ENCODE assay signal across 23 cellular contexts in genomic region chr16:85731179-85731578, GRCh38. TPM values are rescaled to one million over a fixed set of nuclear protein-coding genes. Genes with fewer than 3 reads are reported as not detected.
"Had no signal": no experiment of that assay in that cellular context is flagged by ENCODE, and none has a peak within 500 bp of the region (broad histone marks: within the 10 kb centered on the region; RNA-seq: fewer than 3 reads in every experiment).

No MANE protein-coding gene starts in this region.

- H3K36me3 ChIP-seq: ascending aorta, gastrocnemius medialis, tibial nerve, uterus, WERI-Rb-1 had no signal

- H3K9me3 Mint-ChIP-seq: activated T-cell treated with anti-CD3 and anti-CD28 coated beads, Interleukin-2, amount 50 U/mL, for 72 hours; mesothelial cell of epicardium; nephron; stimulated activated naive CD8-positive, alpha-beta T cell treated with anti-CD3 and anti-CD28 coated beads, Interleukin-15, Interleukin-2, amounts not matched to agents 100 ng/mL and 50 ng/mL, for 24 hours had no signal

- H3K4me3 Mint-ChIP-seq: activated T-cell treated with anti-CD3 and anti-CD28 coated beads, Interleukin-2, amount 50 U/mL, for 72 hours; mesothelial cell of epicardium; nephron; stimulated activated naive CD8-positive, alpha-beta T cell treated with anti-CD3 and anti-CD28 coated beads, Interleukin-15, Interleukin-2, amounts not matched to agents 100 ng/mL and 50 ng/mL, for 24 hours had no signal

- H3K27ac Mint-ChIP-seq: activated T-cell treated with anti-CD3 and anti-CD28 coated beads, Interleukin-2, amount 50 U/mL, for 72 hours; mesothelial cell of epicardium; stimulated activated naive CD8-positive, alpha-beta T cell treated with anti-CD3 and anti-CD28 coated beads, Interleukin-15, Interleukin-2, amounts not matched to agents 100 ng/mL and 50 ng/mL, for 24 hours had no signal

- H3K27me3 ChIP-seq: ascending aorta, tibial nerve, uterus had no signal

- H3K27ac ChIP-seq: ascending aorta, gastrocnemius medialis, tibial nerve, uterus, WERI-Rb-1 had no signal

- H3K9me3 ChIP-seq: ascending aorta, gastrocnemius medialis, tibial nerve, uterus had no signal

- H3K4me3 ChIP-seq: ascending aorta, gastrocnemius medialis, tibial nerve, uterus had no signal

- DNase-seq: activated CD4-positive, alpha-beta T cell treated with anti-CD3 and anti-CD28 coated beads for 1 hour; activated CD4-positive, alpha-beta T cell treated with anti-CD3 and anti-CD28 coated beads, Interleukin-2, amount 50 U/mL, for 4 hours; activated effector memory CD4-positive, alpha-beta T cell treated with anti-CD3 and anti-CD28 coated beads, Interleukin-2, amount 50 U/mL, for 16 hours; activated naive CD4-positive, alpha-beta T cell treated with anti-CD3 and anti-CD28 coated beads, Interleukin-2, amount 50 U/mL, for 16 hours; activated T-cell treated with anti-CD3 and anti-CD28 coated beads, Interleukin-2, amount 50 U/mL, for 72 hours; cerebellar nuclear complex; cortex of kidney; effector CD4-positive, alpha-beta T cell; gastrocnemius medialis; head of caudate nucleus; kidney; occipital lobe; retina; stimulated activated CD4-positive, alpha-beta T cell treated with anti-CD3 and anti-CD28 coated beads, Interleukin-12 subunit alpha, Interleukin-12 subunit beta, amount 100 ng/mL, for 4 hours; stimulated activated CD4-positive, alpha-beta T cell treated with anti-CD3 and anti-CD28 coated beads, Interleukin-1b, Interleukin-23, amount 100 ng/mL, for 48 hours; uterus; WERI-Rb-1 had no signal

- ATAC-seq: activated T-cell treated with anti-CD3 and anti-CD28 coated beads, Interleukin-2, amount 50 U/mL, for 72 hours; gastrocnemius medialis; left lobe of liver had no signal

- H3K27me3 Mint-ChIP-seq: stimulated activated naive CD8-positive, alpha-beta T cell treated with anti-CD3 and anti-CD28 coated beads, Interleukin-15, Interleukin-2, amounts not matched to agents 100 ng/mL and 50 ng/mL, for 24 hours had no signal

- H3K4me1 ChIP-seq: ascending aorta, gastrocnemius medialis, tibial nerve, uterus had no signal

RNA-seq across cellular contexts. Expression of gene C16orf74, which starts 19.7 kb away (rescaled TPM):
- total RNA-seq: ascending aorta had no signal

RNA-seq across cellular contexts. Expression of gene GINS2, which starts 42.4 kb away (rescaled TPM):
- total RNA-seq: ascending aorta had no signal
